In genomic region chr16:77951788-77952187, GRCh38 we compare ENCODE assay signal across 8 cellular contexts.
A peak's percentile ranks its signal among the peaks of the same experiment; 100 is the strongest.
DNase-seq lines count a peak whose midpoint lies in the region; ATAC-seq lines count a peak whose summit lies in the region.

No MANE protein-coding gene starts in this region.

- H3K18ac ChIP-seq in trophoblast cell (ENCODE audit: low read length) = no peak overlapping the region

- H2AFZ ChIP-seq in trophoblast cell (ENCODE audit: insufficient read depth, low read length, poor library complexity) = no peak overlapping the region

- H3K79me1 ChIP-seq in trophoblast cell (ENCODE audit: low read length) = no peaks in the 10 kb centered on the region

- no peak overlapping the region for H2BK12ac ChIP-seq in trophoblast cell (ENCODE audit: low read length)

- H3K4me3 ChIP-seq in trophoblast cell (ENCODE audit: low read depth, low read length) = no peak overlapping the region

- no peak overlapping the region for H3K14ac ChIP-seq in trophoblast cell (ENCODE audit: low read length)

- no peak overlapping the region for H4K12ac ChIP-seq in trophoblast cell (ENCODE audit: low read depth, low read length)

- no peak overlapping the region for H2AK5ac ChIP-seq in trophoblast cell (ENCODE audit: low read length)

- H3K27ac ChIP-seq in trophoblast cell (ENCODE audit: low read depth, low read length) = no peak overlapping the region

- no peak overlapping the region for H3K4me2 ChIP-seq in trophoblast cell (ENCODE audit: low read length)

- H3K79me2 ChIP-seq in trophoblast cell (ENCODE audit: control insufficient read depth, insufficient read depth, low read length, poor library complexity) = no peaks in the 10 kb centered on the region

- H3K4me1 ChIP-seq in trophoblast cell (ENCODE audit: control insufficient read depth in 1 of 2, insufficient read depth in 2 of 2, low read length in 2 of 2) = peaks cover 0 to 5% of the 10 kb centered on the region in 2 experiments

- no peak overlapping the region for H3K9ac ChIP-seq in trophoblast cell (ENCODE audit: low read length)

- no peaks in the 10 kb centered on the region for H3K27me3 ChIP-seq in trophoblast cell (ENCODE audit: insufficient read depth, low read length)

- no CpG with 5 or more reads among the region's 2 CpGs for WGBS in trophoblast cell (ENCODE audit: extremely low coverage, insufficient coverage, insufficient read length)

- H3K9me3 ChIP-seq in trophoblast cell (ENCODE audit: insufficient read depth, low read depth, low read length) = no peaks in the 10 kb centered on the region

- no peak overlapping the region for H3K23ac ChIP-seq in trophoblast cell (ENCODE audit: low read length)

- DNase-seq in DMS79 treated with DMSO at 0.1 percent for 48 hours (lab: John Stamatoyannopoulos, UW) = peak; percentile 1
- DNase-seq in DMS79 (lab: John Stamatoyannopoulos, UW) = no peak
- peak; percentile 19 for DNase-seq in NCI-H1417 treated with DMSO at 0.1 percent for 48 hours (lab: John Stamatoyannopoulos, UW)
- DNase-seq in astrocyte of the hippocampus (ENCODE audit: low read depth, low spot score) = peak; percentile 15
- DNase-seq in trophoblast cell = peak; percentile 13 to 81
- no peak for DNase-seq in HK-2 (ENCODE audit: unreplicated experiment)

- H4K91ac ChIP-seq in trophoblast cell (ENCODE audit: low read depth, low read length) = no peak overlapping the region

- H3K4ac ChIP-seq in trophoblast cell (ENCODE audit: low read depth, low read length) = no peak overlapping the region

- no peak overlapping the region for H4K8ac ChIP-seq in trophoblast cell (ENCODE audit: low read depth, low read length)

- H2BK120ac ChIP-seq in trophoblast cell (ENCODE audit: insufficient read depth, low read length, poor library complexity) = no peak overlapping the region

- ATAC-seq in GM21367 (IDR thresholded peaks at IDR 0.05; ENCODE audit: unreplicated experiment) (no peak), GM18909 (IDR thresholded peaks at IDR 0.05; ENCODE audit: poor library complexity, unreplicated experiment) (no peak)

- no peak overlapping the region for H2BK5ac ChIP-seq in trophoblast cell (ENCODE audit: low read depth, low read length, poor library complexity)

- no peaks in the 10 kb centered on the region for H3K36me3 ChIP-seq in trophoblast cell (ENCODE audit: control insufficient read depth in 1 of 2, insufficient read depth in 2 of 2, low read length in 2 of 2)

Comparison
In these comparisons a context has a peak if more than half of its experiments do, and no peak if none do; other contexts are left out.
1. DNase-seq: peak in DMS79 treated with DMSO at 0.1 percent for 48 hours (single experiment), NCI-H1417 treated with DMSO at 0.1 percent for 48 hours (single experiment), astrocyte of the hippocampus (single experiment) and trophoblast cell (2 of 2); none in DMS79 (single experiment) and HK-2 (single experiment).